In the genomic region with DNA sequence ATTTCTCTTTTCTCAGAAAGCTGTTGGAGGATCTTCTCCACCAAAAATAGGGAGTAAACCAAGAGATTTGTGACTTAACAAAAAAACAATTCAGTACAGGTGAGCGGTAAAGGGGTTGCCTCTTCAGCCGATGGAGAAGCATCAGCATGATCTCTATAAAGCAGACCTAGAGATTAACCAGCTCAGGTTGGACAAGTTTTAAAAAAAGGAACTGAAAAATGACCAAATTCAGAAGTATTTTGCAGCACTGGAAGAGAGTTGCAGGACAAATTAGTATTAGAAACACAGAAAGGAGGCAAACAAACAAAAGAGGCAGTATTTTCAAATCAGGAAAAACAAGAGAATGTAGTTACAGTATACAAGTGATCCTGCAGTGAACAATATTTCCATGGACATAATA, we compare ENCODE assay signal across 22 cellular contexts.
"Had no signal": no experiment of that assay in that cellular context is flagged by ENCODE, and none has a peak within 500 bp of the region (broad histone marks: within the 10 kb centered on the region; RNA-seq: fewer than 3 reads in every experiment).

No MANE protein-coding gene starts in this region.

- H3K27ac ChIP-seq: KMS-11, PC-9, Peyer's patch, SJSA1, SK-N-MC had no signal

- ATAC-seq: K562 had no signal

- H3K9ac ChIP-seq: KMS-11 had no signal

- H3K27ac Mint-ChIP-seq: IgD-negative memory B cell had no signal

- FAIRE-seq: K562 had no signal

- H3K36me3 ChIP-seq: Peyer's patch, SJSA1 had no signal

- H3K4me1 ChIP-seq: Peyer's patch, SJSA1 had no signal

- H3K36me3 Mint-ChIP-seq: IgD-negative memory B cell had no signal

- DNase-seq: Kasumi-1, NCI-H1092 treated with DMSO at 0.1 percent for 48 hours, NCI-H1436, NCI-H187, NCI-H2029, NCI-H2081 treated with DMSO at 0.1 percent for 48 hours, NCI-H2171, NCI-H226, NCI-H446, NCI-H510A, NCI-H524 treated with DMSO at 0.1 percent for 48 hours, NCI-H69, NCI-H774, PC-9, Peyer's patch, Right ventricle myocardium superior, SIG-M5 had no signal

- H2AFZ ChIP-seq: PC-9 had no signal

- H3K27me3 ChIP-seq: Peyer's patch, SJSA1 had no signal

- H3K9me3 ChIP-seq: Peyer's patch, SJSA1 had no signal

- H3K4me2 ChIP-seq: KMS-11, PC-9 had no signal

- H3K4me3 ChIP-seq: K562, PC-9, Peyer's patch, SJSA1, SK-N-MC had no signal
